ENCODE assay signal across 17 cellular contexts in genomic region chrX:24312249-24312607, GRCh38. TPM values are rescaled to one million over a fixed set of nuclear protein-coding genes. Genes with fewer than 3 reads are reported as not detected.
"Had no signal": no experiment of that assay in that cellular context is flagged by ENCODE, and none has a peak within 500 bp of the region (broad histone marks: within the 10 kb centered on the region; RNA-seq: fewer than 3 reads in every experiment).

No MANE protein-coding gene starts in this region.

RNA-seq across cellular contexts. Expression of gene SUPT20HL2, which starts 1.6 kb away (rescaled TPM):
- total RNA-seq: naive thymus-derived CD4-positive, alpha-beta T cell; natural killer cell; osteoblast; progenitor cell of endocrine pancreas; psoas muscle; renal cortical epithelial cell; right cardiac atrium; right lobe of liver; spleen; suprapubic skin; thoracic aorta; thyroid gland; tibial nerve; upper lobe of left lung; vagina had no signal
- polyA plus RNA-seq: naive thymus-derived CD4-positive, alpha-beta T cell; neural cell; psoas muscle; right cardiac atrium; smooth muscle cell; spleen had no signal

RNA-seq across cellular contexts. Expression of gene SUPT20HL1, which starts 48.2 kb away (rescaled TPM):
- total RNA-seq: naive thymus-derived CD4-positive, alpha-beta T cell; natural killer cell; osteoblast; progenitor cell of endocrine pancreas; psoas muscle; renal cortical epithelial cell; right cardiac atrium; right lobe of liver; smooth muscle cell; spleen; suprapubic skin; thoracic aorta; thyroid gland; upper lobe of left lung; vagina had no signal
- polyA plus RNA-seq: naive thymus-derived CD4-positive, alpha-beta T cell; neural cell; psoas muscle; right cardiac atrium; smooth muscle cell; spleen had no signal
